In genomic region chr9:86075132-86075807, GRCh38 we compare ENCODE assay signal across 12 cellular contexts. TPM values are rescaled to one million over a fixed set of nuclear protein-coding genes. Genes with fewer than 3 reads are reported as not detected.
A peak's percentile ranks its signal among the peaks of the same experiment; 100 is the strongest.
DNase-seq lines count a peak whose midpoint lies in the region; ATAC-seq, FAIRE-seq and TF ChIP-seq lines count a peak whose summit lies in the region.
"Had no signal": no experiment of that assay in that cellular context is flagged by ENCODE, and none has a peak within 500 bp of the region (broad histone marks: within the 10 kb centered on the region; RNA-seq: fewer than 3 reads in every experiment).

No MANE protein-coding gene starts in this region.

- H3K4me3 Mint-ChIP-seq in astrocyte (ENCODE audit: unreplicated experiment) (no peak overlapping the region), natural killer cell (peak overlapping the region; percentile 81)

- H3K9ac ChIP-seq in astrocyte (ENCODE audit: low read length) = no peak overlapping the region

- DNase-seq in stimulated activated CD4-positive, alpha-beta T cell treated with anti-CD3 and anti-CD28 coated beads, TNF-alpha, amount 100 ng/mL, for 48 hours (ENCODE audit: low read depth in 3 of 3) = peak in 2 of 3 donors; percentile 6 to 23
- DNase-seq in stimulated activated CD4-positive, alpha-beta T cell treated with anti-CD3 and anti-CD28 coated beads, Interleukin-4, amount 100 ng/mL, for 1 hour = no peak
- DNase-seq in astrocyte (ENCODE audit: low read depth) (peak; percentile 84), natural killer cell (peak; percentile 29), C1 segment of cervical spinal cord (lab: John Stamatoyannopoulos, UW) (no peak), AML-193 (lab: John Stamatoyannopoulos, UW) (no peak)
- DNase-seq: body of pancreas, MG63, NCI-H2029, NCI-H446 treated with DMSO at 0.1 percent for 48 hours had no signal

- peaks cover 11% of the 10 kb centered on the region for H4K20me1 ChIP-seq in astrocyte (ENCODE audit: insufficient read depth, low read length)

- H3K4me1 ChIP-seq in astrocyte (ENCODE audit: insufficient read depth, low read length) = peaks cover 19% of the 10 kb centered on the region

- no peak overlapping the region for H2AFZ ChIP-seq in astrocyte (ENCODE audit: low read depth, low read length)

- H3K79me2 ChIP-seq in astrocyte (ENCODE audit: insufficient read depth, low read length) = no peaks in the 10 kb centered on the region

- H3K9me3 ChIP-seq in astrocyte (ENCODE audit: insufficient read depth, low read depth, low read length) = no peaks in the 10 kb centered on the region
- H3K9me3 ChIP-seq: body of pancreas, MG63 had no signal

- no peaks in the 10 kb centered on the region for H3K9me3 Mint-ChIP-seq in astrocyte (ENCODE audit: unreplicated experiment)
- no peaks in the 10 kb centered on the region for H3K9me3 Mint-ChIP-seq in natural killer cell

- H3K4me1 Mint-ChIP-seq in astrocyte (ENCODE audit: low read depth, unreplicated experiment) = peaks cover 46% of the 10 kb centered on the region
- H3K4me1 Mint-ChIP-seq in natural killer cell = peaks cover 17 to 33% of the 10 kb centered on the region in 2 donors

- H3K27me3 Mint-ChIP-seq in astrocyte (ENCODE audit: low read depth, unreplicated experiment) (no peaks in the 10 kb centered on the region), natural killer cell (ENCODE audit: low read depth in 2 of 2) (no peaks in the 10 kb centered on the region)

- H3K27me3 ChIP-seq in astrocyte (ENCODE audit: insufficient read depth, low read length) = no peaks in the 10 kb centered on the region
- H3K27me3 ChIP-seq: body of pancreas, MG63 had no signal

- H3K27ac ChIP-seq in astrocyte (ENCODE audit: low read depth, low read length) = no peak overlapping the region
- H3K27ac ChIP-seq: body of pancreas had no signal

- FAIRE-seq in astrocyte (lab: Jason Lieb, UNC) = no peak
- FAIRE-seq: endothelial cell of umbilical vein had no signal

- H3K4me2 ChIP-seq in astrocyte (ENCODE audit: low read length) = no peak overlapping the region

- H3K4me3 ChIP-seq in astrocyte (ENCODE audit: insufficient read depth, low read depth, low read length) = no peak overlapping the region
- H3K4me3 ChIP-seq: body of pancreas, MG63 had no signal

- ATAC-seq in natural killer cell (peak; percentile 57 to 76 (median 69)), GM21381 (IDR thresholded peaks at IDR 0.05; ENCODE audit: unreplicated experiment) (no peak)
- ATAC-seq: body of pancreas had no signal

- H3K36me3 Mint-ChIP-seq in astrocyte (ENCODE audit: low read depth, unreplicated experiment) (peaks cover 10% of the 10 kb centered on the region), natural killer cell (no peaks in the 10 kb centered on the region)

- TF ChIP-seq CTCF in astrocyte (IDR thresholded peaks at IDR 0.05; ENCODE audit: insufficient read depth, low read depth, low read length) (no peak), natural killer cell (IDR thresholded peaks at IDR 0.05) (no peak)

- intact Hi-C loops in natural killer cell (cut with micrococcal nuclease) = loop anchor here (2.0 kb wide), 1 partner anchor 32 kb away; no protein-coding TSS in a partner anchor

- peaks cover 6% of the 10 kb centered on the region for H3K36me3 ChIP-seq in astrocyte (ENCODE audit: insufficient read depth, low read length)

- H3K27ac Mint-ChIP-seq in astrocyte (ENCODE audit: unreplicated experiment) = peak overlapping the region; percentile 53
- peak overlapping the region; percentile 85 to 93 for H3K27ac Mint-ChIP-seq in natural killer cell

RNA-seq across cellular contexts. Expression of gene GOLM1, which starts 24.1 kb away (rescaled TPM):
- total RNA-seq in astrocyte (121 and 126 TPM in 2 replicates), natural killer cell (10 to 100 TPM; 12.9 to 24.4 (median 20.2) TPM)

Comparison
In these comparisons a context has a peak if more than half of its experiments do, and no peak if none do; other contexts are left out.
1. DNase-seq: peak in stimulated activated CD4-positive, alpha-beta T cell treated with anti-CD3 and anti-CD28 coated beads, TNF-alpha, amount 100 ng/mL, for 48 hours (2 of 3), astrocyte (single experiment) and natural killer cell (single experiment); none in stimulated activated CD4-positive, alpha-beta T cell treated with anti-CD3 and anti-CD28 coated beads, Interleukin-4, amount 100 ng/mL, for 1 hour (single experiment), C1 segment of cervical spinal cord (0 of 14) and AML-193 (0 of 2).